20 cellular contexts compared by ENCODE assay signal in genomic region chr7:89001306-89001705, GRCh38.
"Had no signal": no experiment of that assay in that cellular context is flagged by ENCODE, and none has a peak within 500 bp of the region (broad histone marks: within the 10 kb centered on the region; RNA-seq: fewer than 3 reads in every experiment).

No MANE protein-coding gene starts in this region.

- H3K4me3 ChIP-seq: colonic mucosa, right atrium auricular region, testis, tibial nerve had no signal

- H3K9me3 ChIP-seq: colonic mucosa, neutrophil, right atrium auricular region, testis, tibial nerve had no signal

- DNase-seq: caudate nucleus; colonic mucosa; dermis blood vessel endothelial cell; head of caudate nucleus; hippocampal formation; left colon; mammary epithelial cell; naive thymus-derived CD4-positive, alpha-beta T cell; nephron progenitor cell; posterior cingulate gyrus; stimulated activated CD4-positive, alpha-beta T cell treated with anti-CD3 and anti-CD28 coated beads, Interleukin-4, amount 100 ng/mL, for 1 hour; stimulated activated CD8-positive, alpha-beta memory T cell treated with anti-CD3 and anti-CD28 coated beads, Interleukin-4, amount 100 ng/mL, for 48 hours; stimulated activated naive CD8-positive, alpha-beta T cell treated with anti-CD3 and anti-CD28 coated beads, Interleukin-15, Interleukin-2, amounts not matched to agents 100 U/mL and 50 U/mL, for 24 hours; testis had no signal

- H3K36me3 ChIP-seq: colonic mucosa, neutrophil, right atrium auricular region, tibial nerve had no signal

- H3K27ac ChIP-seq: colonic mucosa, foreskin keratinocyte, neutrophil, right atrium auricular region, testis, tibial nerve had no signal

- H3K4me1 ChIP-seq: colonic mucosa, foreskin keratinocyte, testis had no signal

- H3K27me3 ChIP-seq: colonic mucosa, foreskin keratinocyte, neutrophil, right atrium auricular region, testis, tibial nerve had no signal

- ATAC-seq: esophagus mucosa; foreskin keratinocyte; left colon; naive thymus-derived CD4-positive, alpha-beta T cell; stimulated activated effector memory CD8-positive, alpha-beta T cell treated with anti-CD3 and anti-CD28 coated beads, Interleukin-12 subunit alpha, Interleukin-12 subunit beta, amount 100 ng/mL, for 72 hours; stimulated activated naive CD8-positive, alpha-beta T cell treated with anti-CD3 and anti-CD28 coated beads, Interleukin-15, Interleukin-2, amounts not matched to agents 100 U/mL and 50 U/mL, for 24 hours had no signal
